Comparison of ENCODE assay signal across 1 cellular context in the genomic region with DNA sequence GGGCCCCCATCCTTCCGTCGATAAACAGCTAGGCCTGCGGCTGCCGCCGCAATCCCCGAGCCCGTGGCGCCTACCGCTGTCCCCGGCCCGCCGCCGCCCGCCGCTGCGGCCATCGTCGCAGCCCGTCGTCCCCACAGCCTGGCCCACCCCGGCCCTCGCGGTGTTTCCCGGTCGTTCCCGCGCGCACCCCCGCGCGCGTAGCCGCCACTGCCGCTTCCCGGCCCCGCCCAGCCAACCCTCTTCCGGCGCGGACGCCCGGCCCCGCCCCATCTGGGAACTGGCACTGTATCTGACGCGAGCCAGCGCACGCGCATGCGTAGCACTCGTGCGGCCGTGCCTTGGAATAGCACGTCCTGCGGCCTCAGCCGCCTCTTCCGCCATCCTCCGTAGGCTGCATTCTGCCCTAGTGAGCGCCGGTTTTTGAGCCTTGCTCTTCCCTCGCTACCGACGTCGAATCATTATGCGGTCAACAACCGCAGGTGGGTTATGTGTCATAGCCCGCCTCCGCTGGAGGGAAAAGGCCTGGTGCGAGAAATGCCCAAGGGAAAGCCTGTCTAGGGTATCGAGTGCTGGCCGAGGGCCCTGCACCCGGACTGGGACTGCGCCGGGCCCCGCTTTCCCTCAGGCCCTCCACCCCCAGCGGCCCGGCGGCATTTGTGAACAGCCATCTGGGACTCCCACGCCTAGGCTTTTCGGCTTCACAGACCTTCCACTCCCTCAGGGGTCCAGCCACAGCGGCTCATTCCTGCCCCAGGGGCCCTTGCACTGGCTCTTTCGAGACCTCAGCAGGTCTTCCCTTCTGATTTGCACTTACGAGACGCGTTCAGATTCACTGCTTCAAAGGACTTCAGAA.
TF ChIP-seq lines count a peak whose summit lies in the region.

Gene SMARCC1 (minus strand): TSS at position 209 of the 853 bp plus-strand sequence. CDS start 96 bp downstream, at position 113.

TF ChIP-seq in HepG2, 621 proteins besides CTCF, POLR2A, EP300 and RAD21 (continued from another document and continues in another):
- TF ChIP-seq, protein P1, sequence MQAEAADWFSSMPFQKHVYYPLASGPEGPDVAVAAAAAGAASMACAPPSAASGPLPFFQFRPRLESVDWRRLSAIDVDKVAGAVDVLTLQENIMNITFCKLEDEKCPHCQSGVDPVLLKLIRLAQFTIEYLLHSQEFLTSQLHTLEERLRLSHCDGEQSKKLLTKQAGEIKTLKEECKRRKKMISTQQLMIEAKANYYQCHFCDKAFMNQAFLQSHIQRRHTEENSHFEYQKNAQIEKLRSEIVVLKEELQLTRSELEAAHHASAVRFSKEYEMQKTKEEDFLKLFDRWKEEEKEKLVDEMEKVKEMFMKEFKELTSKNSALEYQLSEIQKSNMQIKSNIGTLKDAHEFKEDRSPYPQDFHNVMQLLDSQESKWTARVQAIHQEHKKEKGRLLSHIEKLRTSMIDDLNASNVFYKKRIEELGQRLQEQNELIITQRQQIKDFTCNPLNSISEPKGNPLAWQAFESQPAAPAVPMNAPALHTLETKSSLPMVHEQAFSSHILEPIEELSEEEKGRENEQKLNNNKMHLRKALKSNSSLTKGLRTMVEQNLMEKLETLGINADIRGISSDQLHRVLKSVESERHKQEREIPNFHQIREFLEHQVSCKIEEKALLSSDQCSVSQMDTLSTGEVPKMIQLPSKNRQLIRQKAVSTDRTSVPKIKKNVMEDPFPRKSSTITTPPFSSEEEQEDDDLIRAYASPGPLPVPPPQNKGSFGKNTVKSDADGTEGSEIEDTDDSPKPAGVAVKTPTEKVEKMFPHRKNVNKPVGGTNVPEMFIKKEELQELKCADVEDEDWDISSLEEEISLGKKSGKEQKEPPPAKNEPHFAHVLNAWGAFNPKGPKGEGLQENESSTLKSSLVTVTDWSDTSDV (CRISPR knock-in tag; IDR thresholded peaks at IDR 0.05): peak; percentile 87; the same call in 1 of the 2 replicates
- TF ChIP-seq, protein P2, sequence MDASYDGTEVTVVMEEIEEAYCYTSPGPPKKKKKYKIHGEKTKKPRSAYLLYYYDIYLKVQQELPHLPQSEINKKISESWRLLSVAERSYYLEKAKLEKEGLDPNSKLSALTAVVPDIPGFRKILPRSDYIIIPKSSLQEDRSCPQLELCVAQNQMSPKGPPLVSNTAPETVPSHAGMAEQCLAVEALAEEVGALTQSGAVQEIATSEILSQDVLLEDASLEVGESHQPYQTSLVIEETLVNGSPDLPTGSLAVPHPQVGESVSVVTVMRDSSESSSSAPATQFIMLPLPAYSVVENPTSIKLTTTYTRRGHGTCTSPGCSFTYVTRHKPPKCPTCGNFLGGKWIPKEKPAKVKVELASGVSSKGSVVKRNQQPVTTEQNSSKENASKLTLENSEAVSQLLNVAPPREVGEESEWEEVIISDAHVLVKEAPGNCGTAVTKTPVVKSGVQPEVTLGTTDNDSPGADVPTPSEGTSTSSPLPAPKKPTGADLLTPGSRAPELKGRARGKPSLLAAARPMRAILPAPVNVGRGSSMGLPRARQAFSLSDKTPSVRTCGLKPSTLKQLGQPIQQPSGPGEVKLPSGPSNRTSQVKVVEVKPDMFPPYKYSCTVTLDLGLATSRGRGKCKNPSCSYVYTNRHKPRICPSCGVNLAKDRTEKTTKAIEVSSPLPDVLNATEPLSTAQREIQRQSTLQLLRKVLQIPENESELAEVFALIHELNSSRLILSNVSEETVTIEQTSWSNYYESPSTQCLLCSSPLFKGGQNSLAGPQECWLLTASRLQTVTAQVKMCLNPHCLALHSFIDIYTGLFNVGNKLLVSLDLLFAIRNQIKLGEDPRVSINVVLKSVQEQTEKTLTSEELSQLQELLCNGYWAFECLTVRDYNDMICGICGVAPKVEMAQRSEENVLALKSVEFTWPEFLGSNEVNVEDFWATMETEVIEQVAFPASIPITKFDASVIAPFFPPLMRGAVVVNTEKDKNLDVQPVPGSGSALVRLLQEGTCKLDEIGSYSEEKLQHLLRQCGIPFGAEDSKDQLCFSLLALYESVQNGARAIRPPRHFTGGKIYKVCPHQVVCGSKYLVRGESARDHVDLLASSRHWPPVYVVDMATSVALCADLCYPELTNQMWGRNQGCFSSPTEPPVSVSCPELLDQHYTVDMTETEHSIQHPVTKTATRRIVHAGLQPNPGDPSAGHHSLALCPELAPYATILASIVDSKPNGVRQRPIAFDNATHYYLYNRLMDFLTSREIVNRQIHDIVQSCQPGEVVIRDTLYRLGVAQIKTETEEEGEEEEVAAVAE (CRISPR knock-in tag; IDR thresholded peaks at IDR 0.05; ENCODE audit: borderline replicate concordance): peak; percentile 55; the same call in 1 of the 2 replicates
- TF ChIP-seq MYC (CRISPR knock-in tag; IDR thresholded peaks at IDR 0.05; ENCODE audit: borderline replicate concordance): no peak; the same call in none of the 2 replicates
- TF ChIP-seq, protein P3, sequence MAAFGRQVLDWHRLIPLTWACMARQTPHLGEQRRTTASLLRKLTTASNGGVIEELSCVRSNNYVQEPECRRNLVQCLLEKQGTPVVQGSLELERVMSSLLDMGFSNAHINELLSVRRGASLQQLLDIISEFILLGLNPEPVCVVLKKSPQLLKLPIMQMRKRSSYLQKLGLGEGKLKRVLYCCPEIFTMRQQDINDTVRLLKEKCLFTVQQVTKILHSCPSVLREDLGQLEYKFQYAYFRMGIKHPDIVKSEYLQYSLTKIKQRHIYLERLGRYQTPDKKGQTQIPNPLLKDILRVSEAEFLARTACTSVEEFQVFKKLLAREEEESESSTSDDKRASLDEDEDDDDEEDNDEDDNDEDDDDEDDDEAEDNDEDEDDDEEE (CRISPR knock-in tag; IDR thresholded peaks at IDR 0.05): peak; percentile 56; the same call in 1 of the 2 replicates
- peak; percentile 74 for TF ChIP-seq ZNF501 (CRISPR knock-in tag; IDR thresholded peaks at IDR 0.05)
- TF ChIP-seq TARDBP (CRISPR knock-in tag; IDR thresholded peaks at IDR 0.05): peak; percentile 26; the same call in 1 of the 2 replicates
- TF ChIP-seq, protein P4, sequence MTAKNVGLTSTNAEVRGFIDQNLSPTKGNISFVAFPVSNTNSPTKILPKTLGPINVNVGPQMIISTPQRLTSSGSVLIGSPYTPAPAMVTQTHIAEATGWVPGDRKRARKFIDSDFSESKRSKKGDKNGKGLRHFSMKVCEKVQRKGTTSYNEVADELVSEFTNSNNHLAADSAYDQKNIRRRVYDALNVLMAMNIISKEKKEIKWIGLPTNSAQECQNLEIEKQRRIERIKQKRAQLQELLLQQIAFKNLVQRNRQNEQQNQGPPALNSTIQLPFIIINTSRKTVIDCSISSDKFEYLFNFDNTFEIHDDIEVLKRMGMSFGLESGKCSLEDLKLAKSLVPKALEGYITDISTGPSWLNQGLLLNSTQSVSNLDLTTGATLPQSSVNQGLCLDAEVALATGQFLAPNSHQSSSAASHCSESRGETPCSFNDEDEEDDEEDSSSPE (CRISPR knock-in tag; IDR thresholded peaks at IDR 0.05): peak; percentile 72
- TF ChIP-seq, protein P5, sequence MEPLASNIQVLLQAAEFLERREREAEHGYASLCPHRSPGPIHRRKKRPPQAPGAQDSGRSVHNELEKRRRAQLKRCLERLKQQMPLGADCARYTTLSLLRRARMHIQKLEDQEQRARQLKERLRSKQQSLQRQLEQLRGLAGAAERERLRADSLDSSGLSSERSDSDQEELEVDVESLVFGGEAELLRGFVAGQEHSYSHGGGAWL (CRISPR knock-in tag; IDR thresholded peaks at IDR 0.05): peak; percentile 67; the same call in 1 of the 2 replicates
- 0 out of 2 replicates have a peak, but pooled peaks have one; percentile 14 for TF ChIP-seq TFE3 (CRISPR knock-in tag; IDR thresholded peaks at IDR 0.05)
- TF ChIP-seq ZNF138 (CRISPR knock-in tag; IDR thresholded peaks at IDR 0.05; ENCODE audit: low read depth): peak; percentile 89; the same call in 1 of the 2 replicates
- TF ChIP-seq ZNF331 (CRISPR knock-in tag; IDR thresholded peaks at IDR 0.05): peak; percentile 85
- no peak for TF ChIP-seq ZNF251 (CRISPR knock-in tag; IDR thresholded peaks at IDR 0.05)
- peak; percentile 44; the same call in 1 of the 2 replicates for TF ChIP-seq GATAD2A (CRISPR knock-in tag; IDR thresholded peaks at IDR 0.05)
- peak; percentile 80; the same call in 1 of the 2 replicates for TF ChIP-seq FOXC1 (CRISPR knock-in tag; IDR thresholded peaks at IDR 0.05; ENCODE audit: borderline replicate concordance)
- TF ChIP-seq ZNF296 (CRISPR knock-in tag; conservative IDR thresholded peaks at IDR 0.05): no peak
- TF ChIP-seq ZNF768 (CRISPR knock-in tag; IDR thresholded peaks at IDR 0.05): 0 out of 2 replicates have a peak, but pooled peaks have one; percentile 9
- TF ChIP-seq POLR2G (IDR thresholded peaks at IDR 0.05; ENCODE audit: low read depth, low read length): peak; percentile 90
- TF ChIP-seq PHF21A (CRISPR knock-in tag; IDR thresholded peaks at IDR 0.05): peak; percentile 49
- TF ChIP-seq ZFP91 (CRISPR knock-in tag; IDR thresholded peaks at IDR 0.05; ENCODE audit: borderline replicate concordance): peak; percentile 74; the same call in 1 of the 2 replicates
- peak; percentile 72; the same call in 1 of the 2 replicates for TF ChIP-seq ZNF598 (CRISPR knock-in tag; IDR thresholded peaks at IDR 0.05; ENCODE audit: borderline replicate concordance)
- peak; percentile 47 for TF ChIP-seq ZNF781 (CRISPR knock-in tag; IDR thresholded peaks at IDR 0.05; ENCODE audit: borderline replicate concordance, not compliant biosample characterization)
- peak; percentile 65 for TF ChIP-seq GATAD1 (CRISPR knock-in tag; IDR thresholded peaks at IDR 0.05)
- TF ChIP-seq SMAD3 (CRISPR knock-in tag; IDR thresholded peaks at IDR 0.05): 0 out of 2 replicates have a peak, but pooled peaks have one; percentile 26
- 0 out of 2 replicates have a peak, but pooled peaks have one; percentile 11 for TF ChIP-seq ZBTB20 (CRISPR knock-in tag; IDR thresholded peaks at IDR 0.05; ENCODE audit: borderline replicate concordance, low read depth)
- no peak for TF ChIP-seq MATR3 (CRISPR knock-in tag; IDR thresholded peaks at IDR 0.05)
- 0 out of 2 replicates have a peak, but pooled peaks have one; percentile 50 for TF ChIP-seq ZNF800 (CRISPR knock-in tag; IDR thresholded peaks at IDR 0.05)
- peak; percentile 77; the same call in 1 of the 2 replicates for TF ChIP-seq ZMAT3 (CRISPR knock-in tag; conservative IDR thresholded peaks at IDR 0.05)
- TF ChIP-seq NFE2L1 (CRISPR knock-in tag; IDR thresholded peaks at IDR 0.05; ENCODE audit: borderline replicate concordance): no peak
- peak; percentile 90 for TF ChIP-seq ZNF687 (CRISPR knock-in tag; IDR thresholded peaks at IDR 0.05)
- peak; percentile 58; the same call in 1 of the 2 replicates for TF ChIP-seq RXRA (CRISPR knock-in tag; IDR thresholded peaks at IDR 0.05)
